ENCODE assay signal across 31 cellular contexts in genomic region chr10:8163824-8164223, GRCh38.
"Had no signal": no experiment of that assay in that cellular context is flagged by ENCODE, and none has a peak within 500 bp of the region (broad histone marks: within the 10 kb centered on the region; RNA-seq: fewer than 3 reads in every experiment).

No MANE protein-coding gene starts in this region.

- DNase-seq: activated CD4-positive, alpha-beta memory T cell treated with anti-CD3 and anti-CD28 coated beads for 36 hours; activated CD4-positive, alpha-beta T cell treated with anti-CD3 and anti-CD28 coated beads for 36 hours; activated CD4-positive, alpha-beta T cell treated with anti-CD3 and anti-CD28 coated beads, Interleukin-2, amount 10 ng/mL, durations not matched to agents 24 days and 14 days; activated CD4-positive, CD25-positive, alpha-beta regulatory T cell; activated CD4-positive, CD25-positive, alpha-beta regulatory T cell treated with anti-CD3 and anti-CD28 coated beads, Interleukin-2, amount 50 U/mL, for 72 hours; activated CD8-positive, alpha-beta memory T cell treated with anti-CD3 and anti-CD28 coated beads, Interleukin-2, amount 10 ng/mL, durations not matched to agents 7 days and 5 days; activated CD8-positive, alpha-beta memory T cell treated with anti-CD3 and anti-CD28 coated beads, Interleukin-2, amount 50 U/mL, for 4 hours; activated CD8-positive, alpha-beta T cell treated with anti-CD3 and anti-CD28 coated beads, Interleukin-2, amount 10 ng/mL, durations not matched to agents 7 days and 5 days; activated gamma-delta T cell; activated naive CD4-positive, alpha-beta T cell; activated naive CD4-positive, alpha-beta T cell treated with anti-CD3 and anti-CD28 coated beads, Interleukin-2, amount 10 ng/mL, durations not matched to agents 7 days and 5 days; activated naive CD8-positive, alpha-beta T cell treated with anti-CD3 and anti-CD28 coated beads, Interleukin-2, amount 10 ng/mL, durations not matched to agents 7 days and 5 days; activated T-cell treated with anti-CD3 and anti-CD28 coated beads, Interleukin-2, amount 50 U/mL, for 1 hour; activated T-cell treated with anti-CD3 and anti-CD28 coated beads, Interleukin-2, amount 50 U/mL, for 48 hours; central memory CD4-positive, alpha-beta T cell; cerebellar nuclear complex; colonic mucosa; effector CD8-positive, alpha-beta T cell; endodermal cell; erythroblast; esophagus squamous epithelium; foreskin melanocyte; T-helper 2 cell had no signal

- H3K36me3 ChIP-seq: ascending aorta, breast epithelium, cardiac muscle cell, colonic mucosa, esophagus squamous epithelium, gastroesophageal sphincter had no signal

- H3K36me3 Mint-ChIP-seq: brain had no signal

- H3K4me1 ChIP-seq: ascending aorta, breast epithelium, colonic mucosa, gastroesophageal sphincter had no signal

- H3K27ac ChIP-seq: ascending aorta, breast epithelium, cardiac muscle cell, colonic mucosa, esophagus squamous epithelium, gastroesophageal sphincter had no signal

- H3K4me1 Mint-ChIP-seq: activated naive CD4-positive, alpha-beta T cell treated with anti-CD3 and anti-CD28 coated beads, Interleukin-2, amount 10 ng/mL, durations not matched to agents 7 days and 5 days; brain; endodermal cell had no signal

- ATAC-seq: activated CD4-positive, alpha-beta T cell treated with anti-CD3 and anti-CD28 coated beads for 36 hours; activated CD8-positive, alpha-beta memory T cell treated with anti-CD3 and anti-CD28 coated beads, Interleukin-2, amount 10 ng/mL, durations not matched to agents 7 days and 5 days; activated CD8-positive, alpha-beta T cell treated with anti-CD3 and anti-CD28 coated beads, Interleukin-2, amount 10 ng/mL, durations not matched to agents 7 days and 5 days; activated naive CD4-positive, alpha-beta T cell treated with anti-CD3 and anti-CD28 coated beads, Interleukin-2, amount 50 U/mL, for 72 hours; gastroesophageal sphincter had no signal

- H3K4me3 Mint-ChIP-seq: activated CD4-positive, alpha-beta memory T cell treated with anti-CD3 and anti-CD28 coated beads for 36 hours; activated CD4-positive, alpha-beta T cell treated with anti-CD3 and anti-CD28 coated beads for 36 hours; activated CD4-positive, alpha-beta T cell treated with anti-CD3 and anti-CD28 coated beads, Interleukin-2, amount 10 ng/mL, durations not matched to agents 24 days and 14 days; activated CD8-positive, alpha-beta memory T cell treated with anti-CD3 and anti-CD28 coated beads, Interleukin-2, amount 10 ng/mL, durations not matched to agents 7 days and 5 days; activated CD8-positive, alpha-beta T cell treated with anti-CD3 and anti-CD28 coated beads, Interleukin-2, amount 10 ng/mL, durations not matched to agents 7 days and 5 days; activated naive CD4-positive, alpha-beta T cell treated with anti-CD3 and anti-CD28 coated beads, Interleukin-2, amount 10 ng/mL, durations not matched to agents 7 days and 5 days; activated naive CD8-positive, alpha-beta T cell treated with anti-CD3 and anti-CD28 coated beads, Interleukin-2, amount 10 ng/mL, durations not matched to agents 7 days and 5 days; activated T-helper 1 cell treated with anti-CD3 and anti-CD28 coated beads, Interleukin-12 subunit alpha, Interleukin-12 subunit beta, Interleukin-2, Interleukin-4 antibody, amounts not matched to agents 30 ng/mL and 10 ng/mL and 1 ng/mL, durations not matched to agents 14 hours and 24 hours and 36 hours; brain; endodermal cell had no signal

- H3K27me3 Mint-ChIP-seq: activated CD4-positive, alpha-beta memory T cell treated with anti-CD3 and anti-CD28 coated beads for 36 hours had no signal

- H3K27ac Mint-ChIP-seq: activated CD4-positive, alpha-beta memory T cell treated with anti-CD3 and anti-CD28 coated beads for 36 hours; activated CD4-positive, alpha-beta T cell treated with anti-CD3 and anti-CD28 coated beads for 36 hours; activated CD4-positive, alpha-beta T cell treated with anti-CD3 and anti-CD28 coated beads, Interleukin-2, amount 10 ng/mL, durations not matched to agents 24 days and 14 days; activated CD8-positive, alpha-beta memory T cell treated with anti-CD3 and anti-CD28 coated beads, Interleukin-2, amount 10 ng/mL, durations not matched to agents 7 days and 5 days; activated CD8-positive, alpha-beta T cell treated with anti-CD3 and anti-CD28 coated beads, Interleukin-2, amount 10 ng/mL, durations not matched to agents 7 days and 5 days; activated naive CD4-positive, alpha-beta T cell treated with anti-CD3 and anti-CD28 coated beads, Interleukin-2, amount 10 ng/mL, durations not matched to agents 7 days and 5 days; activated naive CD4-positive, alpha-beta T cell treated with anti-CD3 and anti-CD28 coated beads, Interleukin-2, amount 50 U/mL, for 72 hours; activated naive CD8-positive, alpha-beta T cell treated with anti-CD3 and anti-CD28 coated beads, Interleukin-2, amount 10 ng/mL, durations not matched to agents 7 days and 5 days; activated T-helper 1 cell treated with anti-CD3 and anti-CD28 coated beads, Interleukin-12 subunit alpha, Interleukin-12 subunit beta, Interleukin-2, Interleukin-4 antibody, amounts not matched to agents 30 ng/mL and 10 ng/mL and 1 ng/mL, durations not matched to agents 14 hours and 24 hours and 36 hours; activated T-helper 2 cell treated with anti-CD3 and anti-CD28 coated beads, Interferon-gamma antibody, Interleukin-2, Interleukin-4, amounts not matched to agents 10 μg/mL and 5 μg/mL and 100 μg/mL, durations not matched to agents 14 hours and 24 hours and 36 hours; brain; endodermal cell had no signal

- H3K27me3 ChIP-seq: ascending aorta, breast epithelium, cardiac muscle cell, colonic mucosa, esophagus squamous epithelium, gastroesophageal sphincter had no signal

- H3K4me3 ChIP-seq: ascending aorta, breast epithelium, cardiac muscle cell, colonic mucosa, esophagus squamous epithelium, gastroesophageal sphincter had no signal

- H3K9me3 ChIP-seq: colonic mucosa had no signal
